Comparison of ENCODE assay signal across 1 cellular context in the genomic region with DNA sequence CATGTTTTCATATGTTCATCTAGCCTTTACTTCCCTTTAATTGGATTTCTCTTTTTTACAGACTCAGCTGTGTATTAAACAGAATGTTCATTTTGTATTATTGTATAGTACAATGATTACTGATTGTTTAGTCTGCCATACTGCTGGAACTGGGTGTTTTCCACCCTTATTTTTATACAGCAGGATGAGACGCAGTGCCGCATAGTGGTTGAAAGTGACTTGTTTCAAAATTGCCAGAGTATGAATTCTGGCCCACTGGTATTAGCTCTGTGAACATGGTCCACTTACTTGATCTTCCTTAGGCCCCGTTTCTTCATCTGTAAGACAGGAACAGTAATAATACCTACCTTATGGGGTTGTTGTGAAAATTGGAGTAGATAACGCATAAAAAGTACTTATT.
TF ChIP-seq lines count a peak whose summit lies in the region.

No MANE protein-coding gene starts in this region.

TF ChIP-seq in HepG2, 621 proteins besides CTCF, POLR2A, EP300 and RAD21:
- TF ChIP-seq ZMAT5 (CRISPR knock-in tag; IDR thresholded peaks at IDR 0.05; ENCODE audit: borderline replicate concordance, low read depth) (no peak), THYN1 (CRISPR knock-in tag; IDR thresholded peaks at IDR 0.05; ENCODE audit: borderline replicate concordance, low read depth) (no peak), NFATC3 (CRISPR knock-in tag; IDR thresholded peaks at IDR 0.05) (no peak), RBM22 (optimal IDR thresholded peaks at IDR 0.05; ENCODE audit: low read length) (peak; percentile 12)
